8 cellular contexts compared by ENCODE assay signal in genomic region chr15:92806171-92806570, GRCh38.
DNase-seq lines count a peak whose midpoint lies in the region; ATAC-seq, FAIRE-seq and TF ChIP-seq lines count a peak whose summit lies in the region.
"Not testable (repeated sequence)": the region's sequence is repeated elsewhere in the genome, so short reads cannot be mapped to it uniquely, and the experiment has no call there.

No MANE protein-coding gene starts in this region.

- H3K79me2 ChIP-seq in astrocyte (ENCODE audit: insufficient read depth, low read length): not testable (repeated sequence)

- POLR2A ChIA-PET in Caco-2 (lab: Charles Lee): not testable (repeated sequence)

- H3K4me1 Mint-ChIP-seq in Caco-2 (ENCODE audit: low read depth, unreplicated experiment) (peaks cover 16% of the 10 kb centered on the region), T-helper 17 cell (peaks cover 29% of the 10 kb centered on the region), astrocyte (ENCODE audit: low read depth, unreplicated experiment) (peaks cover 21% of the 10 kb centered on the region), nephron (peaks cover 34% of the 10 kb centered on the region)
- H3K4me1 Mint-ChIP-seq in activated T-cell treated with anti-CD3 and anti-CD28 coated beads, Interleukin-2, amount 50 U/mL, for 72 hours (ENCODE audit: low read depth): peaks cover 61% of the 10 kb centered on the region

- not testable (repeated sequence) for H3K27ac ChIP-seq in astrocyte (ENCODE audit: low read depth, low read length)
- H3K27ac ChIP-seq in left lung (peak overlapping the region; percentile 99 to 100), skin epidermis (peak overlapping the region in 11 of 21 experiments; percentile 0 to 92 (median 72)), upper lobe of left lung (peak overlapping the region in 3 of 4 donors; percentile 89 to 99 (median 98))

- not testable (repeated sequence) for H3K27me3 ChIP-seq in Caco-2 (replicated peaks; ENCODE audit: control insufficient read depth, insufficient read depth, low read length); astrocyte (ENCODE audit: insufficient read depth, low read length); left lung; upper lobe of left lung

- H3K4me2 ChIP-seq in astrocyte (ENCODE audit: low read length): not testable (repeated sequence)

- intact Hi-C loops in Caco-2 (cut with micrococcal nuclease; ENCODE audit: unreplicated experiment): not testable (repeated sequence)
- intact Hi-C loops in left lung (cut with DNase I): loop anchor here in 1 of 2 donors (5.0 kb wide), 1 partner anchor 101 kb away; no protein-coding TSS in a partner anchor

- not testable (repeated sequence) for FAIRE-seq in astrocyte (lab: Jason Lieb, UNC)

- H4K20me1 ChIP-seq in astrocyte (ENCODE audit: insufficient read depth, low read length): not testable (repeated sequence)

- BruUV-seq in Caco-2 (replicated peaks; lab: Mats Ljungman, UMichigan): not testable (repeated sequence)

- not testable (repeated sequence) for TF ChIP-seq CTCF in Caco-2 (IDR thresholded peaks at IDR 0.05; ENCODE audit: insufficient read depth in 1 of 2, low read depth in 1 of 2, low read length in 1 of 2, severe bottlenecking in 1 of 2, unreplicated experiment in 1 of 2); astrocyte (IDR thresholded peaks at IDR 0.05; ENCODE audit: insufficient read depth, low read depth, low read length); left lung (IDR thresholded peaks at IDR 0.05); nephron (IDR thresholded peaks at IDR 0.05; ENCODE audit: unreplicated experiment in 3 of 3); upper lobe of left lung (IDR thresholded peaks at IDR 0.05)

- H3K27ac Mint-ChIP-seq in Caco-2 (ENCODE audit: unreplicated experiment) (peak overlapping the region; percentile 96), T-helper 17 cell (peak overlapping the region; percentile 56), astrocyte (ENCODE audit: unreplicated experiment) (peak overlapping the region; percentile 92), nephron (peak overlapping the region; percentile 75 to 87 (median 80))
- H3K27ac Mint-ChIP-seq in activated T-cell treated with anti-CD3 and anti-CD28 coated beads, Interleukin-2, amount 50 U/mL, for 72 hours: peak overlapping the region; percentile 4

- CTCF ChIA-PET in Caco-2 (lab: Charles Lee): interaction anchor here (0.7 kb wide), 1 partner anchor 70 kb away, joined by 9 read pairs; no protein-coding TSS in a partner anchor

- ATAC-seq in T-helper 17 cell; activated T-cell treated with anti-CD3 and anti-CD28 coated beads, Interleukin-2, amount 50 U/mL, for 72 hours (replicated peaks in 1 of 2); left lung; upper lobe of left lung (ENCODE audit: low FRiP score in 2 of 2): not testable (repeated sequence)

- not testable (repeated sequence) for H3K4me3 ChIP-seq in Caco-2 (ENCODE audit: low read depth, low read length); astrocyte (ENCODE audit: insufficient read depth, low read depth, low read length); left lung; skin epidermis; upper lobe of left lung

- not testable (repeated sequence) for H3K27me3 Mint-ChIP-seq in Caco-2 (ENCODE audit: insufficient read depth, unreplicated experiment); T-helper 17 cell; activated T-cell treated with anti-CD3 and anti-CD28 coated beads, Interleukin-2, amount 50 U/mL, for 72 hours (ENCODE audit: low read depth); astrocyte (ENCODE audit: low read depth, unreplicated experiment); nephron (ENCODE audit: low read depth)

- DNase-seq in Caco-2; T-helper 17 cell; activated T-cell treated with anti-CD3 and anti-CD28 coated beads, Interleukin-2, amount 50 U/mL, for 72 hours; astrocyte (ENCODE audit: low read depth): not testable (repeated sequence)
- peak in 1 of 2 donors; percentile 25 for DNase-seq in left lung
- peak in 1 of 2 donors; percentile 16 for DNase-seq in upper lobe of left lung

- not testable (repeated sequence) for H3K9ac ChIP-seq in astrocyte (ENCODE audit: low read length)

- TF ChIP-seq EP300 in upper lobe of left lung (IDR thresholded peaks at IDR 0.05): not testable (repeated sequence)

- peaks cover 42% of the 10 kb centered on the region for H3K36me3 Mint-ChIP-seq in Caco-2 (ENCODE audit: insufficient read depth, unreplicated experiment)
- H3K36me3 Mint-ChIP-seq in T-helper 17 cell (ENCODE audit: low read depth); activated T-cell treated with anti-CD3 and anti-CD28 coated beads, Interleukin-2, amount 50 U/mL, for 72 hours (ENCODE audit: insufficient read depth in 2 of 2); astrocyte (ENCODE audit: low read depth, unreplicated experiment); nephron (ENCODE audit: low read depth): not testable (repeated sequence)

- not testable (repeated sequence) for H3K36me3 ChIP-seq in Caco-2 (ENCODE audit: control insufficient read depth, insufficient read depth, low read length); astrocyte (ENCODE audit: insufficient read depth, low read length); left lung; upper lobe of left lung

- H3K4me3 Mint-ChIP-seq in Caco-2 (ENCODE audit: unreplicated experiment) (peak overlapping the region; percentile 49), T-helper 17 cell (peak overlapping the region; percentile 13), nephron (peak overlapping the region; percentile 33 to 68 (median 64))
- H3K4me3 Mint-ChIP-seq in activated T-cell treated with anti-CD3 and anti-CD28 coated beads, Interleukin-2, amount 50 U/mL, for 72 hours: peak overlapping the region; percentile 59 to 60
- H3K4me3 Mint-ChIP-seq in astrocyte (ENCODE audit: unreplicated experiment): not testable (repeated sequence)

- TF ChIP-seq POLR2A in upper lobe of left lung (IDR thresholded peaks at IDR 0.05): not testable (repeated sequence)

- H3K4me1 ChIP-seq in Caco-2: peaks cover 40% of the 10 kb centered on the region
- peaks cover 47% of the 10 kb centered on the region for H3K4me1 ChIP-seq in astrocyte (ENCODE audit: insufficient read depth, low read length)
- peaks cover 32 to 88% of the 10 kb centered on the region in 2 donors for H3K4me1 ChIP-seq in left lung
- H3K4me1 ChIP-seq in upper lobe of left lung: peaks cover 45 to 56% (median 54%) of the 10 kb centered on the region in 4 donors

- H3K9me3 ChIP-seq in Caco-2; T-helper 17 cell (ENCODE audit: control insufficient read depth, low read length, poor library complexity, severe bottlenecking); astrocyte (ENCODE audit: insufficient read depth, low read depth, low read length); left lung; upper lobe of left lung: not testable (repeated sequence)

- H3K9me3 Mint-ChIP-seq in Caco-2 (ENCODE audit: unreplicated experiment); activated T-cell treated with anti-CD3 and anti-CD28 coated beads, Interleukin-2, amount 50 U/mL, for 72 hours; astrocyte (ENCODE audit: unreplicated experiment); nephron: not testable (repeated sequence)

- not testable (repeated sequence) for H2AFZ ChIP-seq in astrocyte (ENCODE audit: low read depth, low read length)

- 91 to 93% methylated on average over 11 of the region's 11 CpGs for WGBS in upper lobe of left lung, 2 donors

Comparison
In these comparisons a context has a peak if more than half of its experiments do, and no peak if none do; other contexts are left out.
1. H3K27ac Mint-ChIP-seq: peak in every context shown above with its lines; median percentile 96 in Caco-2; 92 in astrocyte; 80 in nephron; 56 in T-helper 17 cell; 4 in activated T-cell treated with anti-CD3 and anti-CD28 coated beads, Interleukin-2, amount 50 U/mL, for 72 hours.